In the genomic region with DNA sequence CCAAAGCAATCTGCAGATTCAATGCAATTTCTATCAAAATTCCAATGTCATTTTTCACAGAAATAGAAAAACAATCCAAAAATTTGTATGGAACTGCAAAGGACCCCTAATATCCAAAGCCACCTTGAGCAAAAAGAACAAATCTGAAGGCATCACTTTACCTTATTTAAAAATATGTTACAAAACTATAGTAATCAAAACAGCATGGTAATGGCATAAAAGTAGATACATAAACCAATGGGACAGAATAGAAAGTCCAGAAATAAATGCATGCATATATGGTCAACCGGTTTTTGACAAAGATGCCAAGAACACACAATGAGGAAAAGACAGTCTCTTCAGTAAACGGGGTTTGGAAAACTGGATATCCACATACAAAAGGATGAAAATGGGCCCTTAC, we compare ENCODE assay signal across 10 cellular contexts. TPM values are rescaled to one million over a fixed set of nuclear protein-coding genes. Genes with fewer than 3 reads are reported as not detected.
"Had no signal": no experiment of that assay in that cellular context is flagged by ENCODE, and none has a peak within 500 bp of the region (broad histone marks: within the 10 kb centered on the region; RNA-seq: fewer than 3 reads in every experiment).

No MANE protein-coding gene starts in this region.

- H3K4me3 Mint-ChIP-seq: GM23338, H9, HFFc6 had no signal

- H2AFZ ChIP-seq: GM23248, GM23338 had no signal

- ATAC-seq: GM23338 had no signal

- H3K27ac ChIP-seq: GM23248 had no signal

- DNase-seq: GM23248, GOT3, H7, H9, HCEC 1CT, HFFc6 had no signal

- H3K4me1 Mint-ChIP-seq: GM23338 had no signal

- H3K27ac Mint-ChIP-seq: GM23338, H9, HFFc6 had no signal

- H3K4me3 ChIP-seq: GM23248, GM23338, HAP-1 had no signal

- H3K4me2 ChIP-seq: GM23338 had no signal

- H3K9ac ChIP-seq: GM23248 had no signal

- H3K9me3 ChIP-seq: HAP-1 had no signal

- FAIRE-seq: H1, H54 had no signal

- H3K36me3 ChIP-seq: HAP-1 had no signal

RNA-seq across cellular contexts. Expression of a gene that starts 39.4 kb away (rescaled TPM):
- total RNA-seq: H1 had no signal
